ENCODE assay signal across 1 cellular context in the genomic region with DNA sequence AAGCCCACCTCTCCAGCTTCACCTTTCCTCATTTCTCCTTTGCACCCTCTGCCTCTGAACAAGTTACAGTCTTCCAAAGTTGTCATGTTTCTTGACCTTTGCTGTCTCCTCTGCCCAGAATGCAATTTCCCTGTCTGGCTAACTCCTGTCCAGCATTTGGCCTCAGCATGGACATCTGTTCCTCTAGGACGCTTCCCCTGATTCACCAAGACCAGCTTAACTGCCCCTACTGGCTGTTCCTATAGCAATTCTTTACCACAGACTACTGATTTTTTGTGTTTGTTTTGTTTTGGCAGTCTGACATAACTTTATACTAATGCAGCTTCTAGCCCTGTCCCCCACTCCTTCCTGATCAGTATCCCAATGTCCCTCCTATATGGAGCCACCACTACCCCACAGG.
TF ChIP-seq lines count a peak whose summit lies in the region.

No MANE protein-coding gene starts in this region.

TF ChIP-seq in GM23338, 12 proteins besides CTCF, POLR2A, EP300 and RAD21:
- TF ChIP-seq ZNF114 (CRISPR knock-in tag; IDR thresholded peaks at IDR 0.05): no peak
- no peak for TF ChIP-seq JUNB (IDR thresholded peaks at IDR 0.05; ENCODE audit: unreplicated experiment)
- no peak for TF ChIP-seq EZH2phosphoT487 (IDR thresholded peaks at IDR 0.05; ENCODE audit: unreplicated experiment)
- TF ChIP-seq ZNF331 (CRISPR knock-in tag; IDR thresholded peaks at IDR 0.05; ENCODE audit: low read depth): no peak
